In the genomic region with DNA sequence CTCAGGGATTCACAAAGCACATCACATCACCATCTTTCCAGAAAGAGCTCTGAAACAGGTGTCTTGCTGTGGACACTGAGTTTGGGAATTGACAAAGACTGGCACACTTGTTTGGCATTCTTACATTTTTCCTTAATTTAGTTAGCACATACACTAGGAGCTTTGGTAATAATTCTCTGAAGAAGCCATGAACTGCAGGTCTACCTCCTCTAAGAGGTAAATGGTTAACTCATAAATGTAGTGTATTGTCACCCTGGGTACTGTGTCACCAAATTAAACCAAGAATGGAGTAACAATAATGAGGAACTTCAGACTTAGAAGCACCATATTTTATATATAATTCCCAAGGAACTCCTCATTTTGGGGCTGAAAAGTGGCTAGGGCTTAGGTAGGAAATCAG, we compare ENCODE assay signal across 23 cellular contexts. TPM values are rescaled to one million over a fixed set of nuclear protein-coding genes. Genes with fewer than 3 reads are reported as not detected.
DNase-seq lines count a peak whose midpoint lies in the region; ATAC-seq, FAIRE-seq and TF ChIP-seq lines count a peak whose summit lies in the region.
"Had no signal": no experiment of that assay in that cellular context is flagged by ENCODE, and none has a peak within 500 bp of the region (broad histone marks: within the 10 kb centered on the region; RNA-seq: fewer than 3 reads in every experiment).

No MANE protein-coding gene starts in this region.

- CTCF ChIA-PET in HepG2 (lab: Yijun Ruan, JAX; ENCODE audit: low intra/inter-chr PET ratio, low total read pairs) (interaction anchor here (1.4 kb wide), 1 partner anchor 33 kb away, joined by 3 read pairs; no protein-coding TSS in a partner anchor), SK-N-SH (lab: Yijun Ruan, JAX) (interaction anchor here (0.7 kb wide), 1 partner anchor 224 kb away, joined by 3 read pairs; no protein-coding TSS in a partner anchor)
- CTCF ChIA-PET in activated CD8-positive, alpha-beta T cell treated with anti-CD3 and anti-CD28 coated beads for 36 hours (lab: Charles Lee) = no interaction called here

- DNase-seq in colonic mucosa (no peak), HepG2 (ENCODE audit: low spot score) (no peak), psoas muscle (no peak), tibial nerve (ENCODE audit: low spot score in 2 of 2) (no peak), ureter (ENCODE audit: low spot score) (no peak), SK-N-SH (no peak)
- no peak for DNase-seq in activated CD8-positive, alpha-beta T cell treated with anti-CD3 and anti-CD28 coated beads for 36 hours
- DNase-seq: CD4-positive, alpha-beta T cell; COR-L47; DND-41; NCI-H1105; NCI-H146; NCI-H2029 treated with DMSO at 0.1 percent for 48 hours; NCI-H226; NCI-H510A treated with DMSO at 0.1 percent for 48 hours; NCI-H748 treated with DMSO at 0.1 percent for 48 hours; PC-9; SHP77 treated with DMSO at 0.1 percent for 48 hours had no signal

- TF ChIP-seq POLR2A in HepG2 (IDR thresholded peaks at IDR 0.05; ENCODE audit: insufficient read depth in 1 of 2, low read depth in 2 of 2, low read length in 2 of 2) (no peak), tibial nerve (IDR thresholded peaks at IDR 0.05) (no peak)

- no peak overlapping the region for H2AFZ ChIP-seq in HepG2 (ENCODE audit: low read length)
- no peak overlapping the region for H2AFZ ChIP-seq in SK-N-SH (ENCODE audit: low read depth)
- H2AFZ ChIP-seq: PC-9 had no signal

- no peaks in the 10 kb centered on the region for H3F3A ChIP-seq in SK-N-SH (replicated peaks; ENCODE audit: insufficient read depth)

- BruUV-seq in HepG2 (replicated peaks; lab: Mats Ljungman, UMichigan) = no TSS peak

- H3K9me3 ChIP-seq in colonic mucosa = no peaks in the 10 kb centered on the region
- no peaks in the 10 kb centered on the region for H3K9me3 ChIP-seq in HepG2 (ENCODE audit: low read length)
- H3K9me3 ChIP-seq in psoas muscle = no peaks in the 10 kb centered on the region
- H3K9me3 ChIP-seq in tibial nerve = no peaks in the 10 kb centered on the region
- H3K9me3 ChIP-seq in SK-N-SH = no peaks in the 10 kb centered on the region

- H3K9ac ChIP-seq in colonic mucosa (ENCODE audit: low read depth in 2 of 2, low read length in 2 of 2) = no peak overlapping the region
- H3K9ac ChIP-seq in HepG2 (ENCODE audit: insufficient read depth, low read depth, low read length) = no peak overlapping the region
- H3K9ac ChIP-seq in SK-N-SH = no peak overlapping the region

- no peak for FAIRE-seq in HepG2 (lab: Jason Lieb, UNC)
- FAIRE-seq: GM12891, H1 had no signal

- no peak overlapping the region for H3K4me3 Mint-ChIP-seq in activated CD8-positive, alpha-beta T cell treated with anti-CD3 and anti-CD28 coated beads for 36 hours
- H3K4me3 Mint-ChIP-seq: CD4-positive, alpha-beta T cell; IgD-negative memory B cell had no signal

- in situ Hi-C loops in HepG2 (cut with HindIII; ENCODE audit: extremely low pct_ligation_motif_present, low pct_unique_long_range_greater_than_20kb) = no loop called here

- H3K27me3 ChIP-seq in colonic mucosa (no peaks in the 10 kb centered on the region), HepG2 (ENCODE audit: control insufficient read depth in 1 of 2, insufficient read depth in 2 of 2, low read length in 2 of 2) (no peaks in the 10 kb centered on the region), psoas muscle (ENCODE audit: insufficient read depth in 3 of 3, low read length in 2 of 3) (no peaks in the 10 kb centered on the region), tibial nerve (no peaks in the 10 kb centered on the region), SK-N-SH (ENCODE audit: insufficient read depth) (no peaks in the 10 kb centered on the region)

- H3K27ac ChIP-seq in colonic mucosa (peak overlapping the region; percentile 74), HepG2 (ENCODE audit: extremely low read length, insufficient read depth, low read length) (peak overlapping the region; percentile 23), psoas muscle (peak overlapping the region; percentile 92), tibial nerve (no peak overlapping the region), SK-N-SH (ENCODE audit: low read depth in 2 of 2, low read length in 1 of 2) (no peak overlapping the region)
- H3K27ac ChIP-seq: PC-9 had no signal

- H3K36me3 ChIP-seq in colonic mucosa (peaks cover 7% of the 10 kb centered on the region), HepG2 (replicated peaks in 1 of 2; ENCODE audit: control insufficient read depth in 1 of 2, insufficient read depth in 2 of 2, low read length in 2 of 2) (peaks cover 20 to 45% of the 10 kb centered on the region in 2 experiments), psoas muscle (ENCODE audit: insufficient read depth in 1 of 2, low read depth in 1 of 2) (peaks cover 5 to 42% of the 10 kb centered on the region in 2 donors), tibial nerve (peaks cover 0 to 89% (median 0%) of the 10 kb centered on the region in 3 donors), SK-N-SH (replicated peaks in 1 of 2; ENCODE audit: control insufficient read depth in 1 of 2, insufficient read depth in 2 of 2, low read length in 1 of 2) (peaks cover 44 to 66% of the 10 kb centered on the region in 2 experiments)

- no peaks in the 10 kb centered on the region for H3K27me3 Mint-ChIP-seq in activated CD8-positive, alpha-beta T cell treated with anti-CD3 and anti-CD28 coated beads for 36 hours
- H3K27me3 Mint-ChIP-seq: CD4-positive, alpha-beta T cell; IgD-negative memory B cell had no signal

- no peak for TF ChIP-seq CTCF in colonic mucosa (IDR thresholded peaks at IDR 0.05)
- no peak for TF ChIP-seq CTCF in HepG2 (CRISPR knock-in tag; IDR thresholded peaks at IDR 0.05)
- TF ChIP-seq CTCF in psoas muscle (IDR thresholded peaks at IDR 0.05) = no peak
- TF ChIP-seq CTCF in tibial nerve (IDR thresholded peaks at IDR 0.05) = no peak
- TF ChIP-seq CTCF in activated CD8-positive, alpha-beta T cell treated with anti-CD3 and anti-CD28 coated beads for 36 hours (IDR thresholded peaks at IDR 0.05) = no peak
- TF ChIP-seq CTCF in SK-N-SH (IDR thresholded peaks at IDR 0.05) = no peak

- peaks cover 31% of the 10 kb centered on the region for H3K36me3 Mint-ChIP-seq in activated CD8-positive, alpha-beta T cell treated with anti-CD3 and anti-CD28 coated beads for 36 hours (ENCODE audit: low read depth)

- intact Hi-C loops in colonic mucosa (cut with DNase I) (no loop called here), HepG2 (cut with micrococcal nuclease; ENCODE audit: unreplicated experiment) (no loop called here), psoas muscle (cut with DNase I) (no loop called here)
- intact Hi-C loops in activated CD8-positive, alpha-beta T cell treated with anti-CD3 and anti-CD28 coated beads for 36 hours (cut with micrococcal nuclease) = no loop called here

- H3K4me1 ChIP-seq in colonic mucosa (peaks cover 17% of the 10 kb centered on the region), HepG2 (ENCODE audit: insufficient read depth, low read length) (peaks cover 50% of the 10 kb centered on the region), psoas muscle (peaks cover 59% of the 10 kb centered on the region), tibial nerve (peaks cover 0 to 4% (median 0%) of the 10 kb centered on the region in 4 donors), SK-N-SH (ENCODE audit: control insufficient read depth in 1 of 2, insufficient read depth in 2 of 2, low read depth in 1 of 2, low read length in 1 of 2) (0 out of 4 replicates have a peak, but pooled peaks cover 0 to 4% of the 10 kb centered on the region in 2 experiments)

- POLR2A ChIA-PET in HepG2 (lab: Yijun Ruan, JAX) = no interaction called here
- POLR2A ChIA-PET in activated CD8-positive, alpha-beta T cell treated with anti-CD3 and anti-CD28 coated beads for 36 hours (lab: Charles Lee) = no interaction called here
- POLR2A ChIA-PET in SK-N-SH (lab: Yijun Ruan, JAX) = no interaction called here

- no peak overlapping the region for H3K4me2 ChIP-seq in HepG2 (ENCODE audit: low read depth, low read length)
- no peak overlapping the region for H3K4me2 ChIP-seq in SK-N-SH
- H3K4me2 ChIP-seq: PC-9 had no signal

- H3K9me2 ChIP-seq in SK-N-SH = no peaks in the 10 kb centered on the region

- H3K4me3 ChIP-seq in colonic mucosa (no peak overlapping the region), HepG2 (replicated peaks in 1 of 3; ENCODE audit: insufficient read depth in 1 of 3, low read depth in 2 of 3, low read length in 3 of 3) (no peak overlapping the region), psoas muscle (peak overlapping the region; percentile 67), tibial nerve (no peak overlapping the region), SK-N-SH (ENCODE audit: low read depth in 2 of 2, low read length in 1 of 2) (no peak overlapping the region)
- H3K4me3 ChIP-seq: PC-9 had no signal

- no peaks in the 10 kb centered on the region for H4K20me1 ChIP-seq in HepG2 (ENCODE audit: insufficient read depth, low read length)
- H4K20me1 ChIP-seq in SK-N-SH (ENCODE audit: insufficient read depth) = no peaks in the 10 kb centered on the region

- TF ChIP-seq RAD21 in HepG2 (CRISPR knock-in tag; IDR thresholded peaks at IDR 0.05) (no peak), SK-N-SH (IDR thresholded peaks at IDR 0.05; ENCODE audit: low read length) (no peak)

- no peak overlapping the region for H3K27ac Mint-ChIP-seq in activated CD8-positive, alpha-beta T cell treated with anti-CD3 and anti-CD28 coated beads for 36 hours
- H3K27ac Mint-ChIP-seq: CD4-positive, alpha-beta T cell; IgD-negative memory B cell had no signal

- ATAC-seq in HepG2 (no peak), psoas muscle (no peak)
- no peak for ATAC-seq in activated CD8-positive, alpha-beta T cell treated with anti-CD3 and anti-CD28 coated beads for 36 hours

- H3K79me2 ChIP-seq in HepG2 (ENCODE audit: insufficient read depth, low read length) (no peaks in the 10 kb centered on the region), SK-N-SH (ENCODE audit: insufficient read depth) (no peaks in the 10 kb centered on the region)

- peaks cover 5% of the 10 kb centered on the region for H3K4me1 Mint-ChIP-seq in activated CD8-positive, alpha-beta T cell treated with anti-CD3 and anti-CD28 coated beads for 36 hours (ENCODE audit: low read depth)

- TF ChIP-seq EP300 in HepG2 (IDR thresholded peaks at IDR 0.05; ENCODE audit: low read depth in 2 of 2, low read length in 2 of 2) (no peak), HepG2 (CRISPR knock-in tag; IDR thresholded peaks at IDR 0.05; ENCODE audit: borderline replicate concordance) (no peak), tibial nerve (IDR thresholded peaks at IDR 0.05) (no peak), SK-N-SH (IDR thresholded peaks at IDR 0.05; ENCODE audit: borderline replicate concordance in 1 of 2, low read depth in 1 of 2, low read length in 1 of 2) (no peak)

- H3K9me3 Mint-ChIP-seq in activated CD8-positive, alpha-beta T cell treated with anti-CD3 and anti-CD28 coated beads for 36 hours = no peaks in the 10 kb centered on the region
- H3K9me3 Mint-ChIP-seq: CD4-positive, alpha-beta T cell; IgD-negative memory B cell had no signal

RNA-seq across cellular contexts. Expression of gene EIF4E2, which starts 22.6 kb away (rescaled TPM):
- total RNA-seq in colonic mucosa = 100 to 1,000 TPM in 1 of 2 donors, 10 to 100 TPM in 1; 99.5 to 109 TPM
- 101 and 128 TPM in 2 replicates for total RNA-seq in HepG2 (2016; rRNA removed; fragmentation: Illumina TruSeq; extraction: Trizol)
- total RNA-seq in HepG2 (2016; cell fraction: cytosol; rRNA removed; fragmentation: Illumina TruSeq; extraction: Trizol; ENCODE audit: low read depth) = 29.6 and 31.9 TPM in 2 replicates
- 108 and 125 TPM in 2 replicates for total RNA-seq in HepG2 (2016; cell fraction: insoluble cytoplasmic fraction; rRNA removed; fragmentation: Illumina TruSeq; extraction: Trizol)
- total RNA-seq in HepG2 (2016; cell fraction: membrane; rRNA removed; fragmentation: Illumina TruSeq; extraction: Trizol) = 48.3 and 55.2 TPM in 2 replicates
- total RNA-seq in HepG2 (2016; cell fraction: nucleus; rRNA removed; fragmentation: Illumina TruSeq; extraction: Trizol) = 54.3 and 63.2 TPM in 2 replicates
- 25.0 and 30.3 TPM in 2 replicates for polyA plus RNA-seq in HepG2 (2011; rRNA removed)
- 27.2 and 34.2 TPM in 2 replicates for polyA plus RNA-seq in HepG2 (2011; cell fraction: cytosol; rRNA removed)
- 33.9 and 49.1 TPM in 2 replicates for polyA plus RNA-seq in HepG2 (2011; cell fraction: nucleus; rRNA removed)
- polyA plus RNA-seq in HepG2 (2012) = 68.3 and 79.6 TPM in 2 replicates
- polyA plus RNA-seq in HepG2 (2016; cell fraction: cytosol; fragmentation: Illumina TruSeq; extraction: Trizol; ENCODE audit: low read depth) = 33.6 and 34.9 TPM in 2 replicates
- 140 and 153 TPM in 2 replicates for polyA plus RNA-seq in HepG2 (2016; cell fraction: insoluble cytoplasmic fraction; fragmentation: Illumina TruSeq; extraction: Trizol; ENCODE audit: low read depth)
- 39.6 and 46.6 TPM in 2 replicates for polyA plus RNA-seq in HepG2 (2016; cell fraction: membrane; fragmentation: Illumina TruSeq; extraction: Trizol; ENCODE audit: low read depth)
- 78.2 and 79.4 TPM in 2 replicates for polyA plus RNA-seq in HepG2 (2016; cell fraction: nucleus; fragmentation: Illumina TruSeq; extraction: Trizol; ENCODE audit: insufficient read depth, low read depth)
- 14.0 and 21.7 TPM in 2 replicates for polyA minus RNA-seq in HepG2 (2011; rRNA and poly(A)+ RNA removed; ENCODE audit: low replicate concordance)
- 12.3 and 14.2 TPM in 2 replicates for polyA minus RNA-seq in HepG2 (2011; cell fraction: cytosol; rRNA and poly(A)+ RNA removed)
- polyA minus RNA-seq in HepG2 (2011; cell fraction: nucleus; rRNA and poly(A)+ RNA removed) = 73.8 and 82.7 TPM in 2 replicates
- total RNA-seq in psoas muscle = 100 to 1,000 TPM in 1 of 4 donors, 10 to 100 TPM in 3; 76.1 to 136 (median 88.4) TPM
- polyA plus RNA-seq in psoas muscle = 10 to 100 TPM; 39.6 to 85.2 (median 67.4) TPM
- 10 to 100 TPM; 23.8 to 38.5 (median 27.8) TPM for total RNA-seq in tibial nerve
- 10 to 100 TPM; 49.2 to 50.4 TPM for total RNA-seq in activated CD8-positive, alpha-beta T cell treated with anti-CD3 and anti-CD28 coated beads for 36 hours
- 49.1 TPM for total RNA-seq in ureter
- 27.6 and 29.1 TPM in 2 replicates for polyA plus RNA-seq in SK-N-SH (2012; rRNA removed)
- polyA plus RNA-seq in SK-N-SH (2012; cell fraction: cytosol; rRNA removed) = 51.9 and 54.2 TPM in 2 replicates
- 37.0 and 55.6 TPM in 2 replicates for polyA plus RNA-seq in SK-N-SH (2012; cell fraction: nucleus; rRNA removed)

RNA-seq across cellular contexts. Expression of gene TIGD1, which starts 22.7 kb away (rescaled TPM):
- total RNA-seq in colonic mucosa (1 to 10 TPM; 3.0 to 4.4 TPM), HepG2 (2016; rRNA removed; fragmentation: Illumina TruSeq; extraction: Trizol) (4.3 and 9.5 TPM in 2 replicates), psoas muscle (1 to 10 TPM; 2.3 to 4.9 (median 3.7) TPM), tibial nerve (1 to 10 TPM; 2.4 to 5.3 (median 4.2) TPM), ureter (7.9 TPM)
- 2.2 and 3.3 TPM in 2 replicates for total RNA-seq in HepG2 (2016; cell fraction: cytosol; rRNA removed; fragmentation: Illumina TruSeq; extraction: Trizol; ENCODE audit: low read depth)
- total RNA-seq in HepG2 (2016; cell fraction: insoluble cytoplasmic fraction; rRNA removed; fragmentation: Illumina TruSeq; extraction: Trizol) = 3.3 and 9.6 TPM in 2 replicates
- total RNA-seq in HepG2 (2016; cell fraction: membrane; rRNA removed; fragmentation: Illumina TruSeq; extraction: Trizol) = 3.5 and 3.7 TPM in 2 replicates
- total RNA-seq in HepG2 (2016; cell fraction: nucleus; rRNA removed; fragmentation: Illumina TruSeq; extraction: Trizol) = 21.5 and 23.5 TPM in 2 replicates
- polyA plus RNA-seq in HepG2 (2011; rRNA removed) (3.5 and 4.1 TPM in 2 replicates), psoas muscle (1 to 10 TPM; 2.6 to 6.8 (median 6.4) TPM), SK-N-SH (2012; rRNA removed) (4.6 and 7.0 TPM in 2 replicates)
- 1.5 and 2.4 TPM in 2 replicates for polyA plus RNA-seq in HepG2 (2011; cell fraction: cytosol; rRNA removed)
- 9.8 and 13.9 TPM in 2 replicates for polyA plus RNA-seq in HepG2 (2011; cell fraction: nucleus; rRNA removed)
- 3.0 and 5.2 TPM in 2 replicates for polyA plus RNA-seq in HepG2 (2012)
- 0.81 and 0.84 TPM in 2 replicates for polyA plus RNA-seq in HepG2 (2016; cell fraction: cytosol; fragmentation: Illumina TruSeq; extraction: Trizol; ENCODE audit: low read depth)
- polyA plus RNA-seq in HepG2 (2016; cell fraction: insoluble cytoplasmic fraction; fragmentation: Illumina TruSeq; extraction: Trizol; ENCODE audit: low read depth) = 2.8 and 3.7 TPM in 2 replicates
- 1.3 and 1.4 TPM in 2 replicates for polyA plus RNA-seq in HepG2 (2016; cell fraction: membrane; fragmentation: Illumina TruSeq; extraction: Trizol; ENCODE audit: low read depth)
- polyA plus RNA-seq in HepG2 (2016; cell fraction: nucleus; fragmentation: Illumina TruSeq; extraction: Trizol; ENCODE audit: insufficient read depth, low read depth) = 10.9 and 11.9 TPM in 2 replicates
- 4.3 and 8.7 TPM in 2 replicates for polyA minus RNA-seq in HepG2 (2011; rRNA and poly(A)+ RNA removed; ENCODE audit: low replicate concordance)
- polyA minus RNA-seq in HepG2 (2011; cell fraction: cytosol; rRNA and poly(A)+ RNA removed) = 1.8 and 2.4 TPM in 2 replicates
- 59.7 and 61.4 TPM in 2 replicates for polyA minus RNA-seq in HepG2 (2011; cell fraction: nucleus; rRNA and poly(A)+ RNA removed)
- total RNA-seq in activated CD8-positive, alpha-beta T cell treated with anti-CD3 and anti-CD28 coated beads for 36 hours = 1 to 10 TPM; 8.3 to 8.7 TPM
- 5.5 and 6.1 TPM in 2 replicates for polyA plus RNA-seq in SK-N-SH (2012; cell fraction: cytosol; rRNA removed)
- 9.0 and 11.7 TPM in 2 replicates for polyA plus RNA-seq in SK-N-SH (2012; cell fraction: nucleus; rRNA removed)

RNA-seq across cellular contexts. Expression of gene CHRNG, which starts 33.5 kb away (rescaled TPM):
- not detected for total RNA-seq in colonic mucosa
- not detected in 2 replicates for total RNA-seq in HepG2 (2016; rRNA removed; fragmentation: Illumina TruSeq; extraction: Trizol)
- total RNA-seq in HepG2 (2016; cell fraction: cytosol; rRNA removed; fragmentation: Illumina TruSeq; extraction: Trizol; ENCODE audit: low read depth) = not detected in 2 replicates
- total RNA-seq in HepG2 (2016; cell fraction: insoluble cytoplasmic fraction; rRNA removed; fragmentation: Illumina TruSeq; extraction: Trizol) = not detected in 2 replicates
- total RNA-seq in HepG2 (2016; cell fraction: membrane; rRNA removed; fragmentation: Illumina TruSeq; extraction: Trizol) = not detected in 2 replicates
- not detected in 2 replicates for total RNA-seq in HepG2 (2016; cell fraction: nucleus; rRNA removed; fragmentation: Illumina TruSeq; extraction: Trizol)
- polyA plus RNA-seq in HepG2 (2011; rRNA removed) = not detected in 2 replicates
- polyA plus RNA-seq in HepG2 (2011; cell fraction: cytosol; rRNA removed) = not detected in 2 replicates
- polyA plus RNA-seq in HepG2 (2011; cell fraction: nucleus; rRNA removed) = not detected in 2 replicates
- 0.05 and 0.21 TPM in 2 replicates for polyA plus RNA-seq in HepG2 (2012)
- not detected in 2 replicates for polyA plus RNA-seq in HepG2 (2016; cell fraction: cytosol; fragmentation: Illumina TruSeq; extraction: Trizol; ENCODE audit: low read depth)
- polyA plus RNA-seq in HepG2 (2016; cell fraction: insoluble cytoplasmic fraction; fragmentation: Illumina TruSeq; extraction: Trizol; ENCODE audit: low read depth) = not detected in 2 replicates
- not detected in 2 replicates for polyA plus RNA-seq in HepG2 (2016; cell fraction: membrane; fragmentation: Illumina TruSeq; extraction: Trizol; ENCODE audit: low read depth)
- polyA plus RNA-seq in HepG2 (2016; cell fraction: nucleus; fragmentation: Illumina TruSeq; extraction: Trizol; ENCODE audit: insufficient read depth, low read depth) = not detected in 2 replicates
- polyA minus RNA-seq in HepG2 (2011; rRNA and poly(A)+ RNA removed; ENCODE audit: low replicate concordance) = not detected in 2 replicates
- not detected in 2 replicates for polyA minus RNA-seq in HepG2 (2011; cell fraction: cytosol; rRNA and poly(A)+ RNA removed)
- not detected in 2 replicates for polyA minus RNA-seq in HepG2 (2011; cell fraction: nucleus; rRNA and poly(A)+ RNA removed)
- total RNA-seq in psoas muscle = 10 to 100 TPM in 2 of 4 donors, 1 to 10 TPM in 2; 2.9 to 94.1 (median 17.2) TPM
- polyA plus RNA-seq in psoas muscle = 1 to 10 TPM in 2 of 3 donors, under 1 TPM in 1; 0.68 to 7.3 (median 1.5) TPM
- not detected for total RNA-seq in tibial nerve
- not detected for total RNA-seq in activated CD8-positive, alpha-beta T cell treated with anti-CD3 and anti-CD28 coated beads for 36 hours
- not detected for total RNA-seq in ureter
- polyA plus RNA-seq in SK-N-SH (2012; rRNA removed) = not detected in 2 replicates
- polyA plus RNA-seq in SK-N-SH (2012; cell fraction: cytosol; rRNA removed) = not detected in 2 replicates
- not detected in 2 replicates for polyA plus RNA-seq in SK-N-SH (2012; cell fraction: nucleus; rRNA removed)
- total RNA-seq: A673; CD4-positive, alpha-beta T cell; H1; PC-9 had no signal
- polyA plus RNA-seq: BJ, IgD-negative memory B cell had no signal

RNA-seq across cellular contexts. Expression of gene CHRND, which starts 47.1 kb away (rescaled TPM):
- not detected for total RNA-seq in colonic mucosa
- total RNA-seq in HepG2 (2016; rRNA removed; fragmentation: Illumina TruSeq; extraction: Trizol) = 0.10 TPM in 1 of 2 replicates, not detected in the other
- total RNA-seq in HepG2 (2016; cell fraction: cytosol; rRNA removed; fragmentation: Illumina TruSeq; extraction: Trizol; ENCODE audit: low read depth) = not detected in 2 replicates
- total RNA-seq in HepG2 (2016; cell fraction: insoluble cytoplasmic fraction; rRNA removed; fragmentation: Illumina TruSeq; extraction: Trizol) = not detected in 2 replicates
- total RNA-seq in HepG2 (2016; cell fraction: membrane; rRNA removed; fragmentation: Illumina TruSeq; extraction: Trizol) = 0.07 and 0.25 TPM in 2 replicates
- total RNA-seq in HepG2 (2016; cell fraction: nucleus; rRNA removed; fragmentation: Illumina TruSeq; extraction: Trizol) = not detected in 2 replicates
- 0.13 and 0.18 TPM in 2 replicates for polyA plus RNA-seq in HepG2 (2011; rRNA removed)
- 0.08 and 0.14 TPM in 2 replicates for polyA plus RNA-seq in HepG2 (2011; cell fraction: cytosol; rRNA removed)
- polyA plus RNA-seq in HepG2 (2011; cell fraction: nucleus; rRNA removed) = 0.12 and 0.24 TPM in 2 replicates
- 0.13 and 0.32 TPM in 2 replicates for polyA plus RNA-seq in HepG2 (2012)
- 0.10 and 0.12 TPM in 2 replicates for polyA plus RNA-seq in HepG2 (2016; cell fraction: cytosol; fragmentation: Illumina TruSeq; extraction: Trizol; ENCODE audit: low read depth)
- not detected in 2 replicates for polyA plus RNA-seq in HepG2 (2016; cell fraction: insoluble cytoplasmic fraction; fragmentation: Illumina TruSeq; extraction: Trizol; ENCODE audit: low read depth)
- 0.11 and 0.52 TPM in 2 replicates for polyA plus RNA-seq in HepG2 (2016; cell fraction: membrane; fragmentation: Illumina TruSeq; extraction: Trizol; ENCODE audit: low read depth)
- polyA plus RNA-seq in HepG2 (2016; cell fraction: nucleus; fragmentation: Illumina TruSeq; extraction: Trizol; ENCODE audit: insufficient read depth, low read depth) = 0.26 TPM in 1 of 2 replicates, not detected in the other
- 0.28 TPM in 1 of 2 replicates, not detected in the other for polyA minus RNA-seq in HepG2 (2011; rRNA and poly(A)+ RNA removed; ENCODE audit: low replicate concordance)
- not detected in 2 replicates for polyA minus RNA-seq in HepG2 (2011; cell fraction: cytosol; rRNA and poly(A)+ RNA removed)
- not detected in 2 replicates for polyA minus RNA-seq in HepG2 (2011; cell fraction: nucleus; rRNA and poly(A)+ RNA removed)
- 100 to 1,000 TPM in 2 of 4 donors, 10 to 100 TPM in 2; 58.8 to 300 (median 97.7) TPM for total RNA-seq in psoas muscle
- polyA plus RNA-seq in psoas muscle = 10 to 100 TPM in 2 of 3 donors, 1 to 10 TPM in 1; 6.5 to 13.5 (median 12.5) TPM
- total RNA-seq in tibial nerve = not detected
- total RNA-seq in activated CD8-positive, alpha-beta T cell treated with anti-CD3 and anti-CD28 coated beads for 36 hours = not detected
- total RNA-seq in ureter = not detected
- 0.12 TPM in 1 of 2 replicates, not detected in the other for polyA plus RNA-seq in SK-N-SH (2012; rRNA removed)
- not detected in 2 replicates for polyA plus RNA-seq in SK-N-SH (2012; cell fraction: cytosol; rRNA removed)
- 0.06 TPM in 1 of 2 replicates, not detected in the other for polyA plus RNA-seq in SK-N-SH (2012; cell fraction: nucleus; rRNA removed)
- total RNA-seq: A673; CD4-positive, alpha-beta T cell; H1; PC-9 had no signal
- polyA plus RNA-seq: BJ, IgD-negative memory B cell had no signal

RNA-seq across cellular contexts. Expression of gene PRSS56, which starts 52.9 kb away (rescaled TPM):
- total RNA-seq in colonic mucosa = not detected
- total RNA-seq in HepG2 (2016; rRNA removed; fragmentation: Illumina TruSeq; extraction: Trizol) = not detected in 2 replicates
- total RNA-seq in HepG2 (2016; cell fraction: cytosol; rRNA removed; fragmentation: Illumina TruSeq; extraction: Trizol; ENCODE audit: low read depth) = not detected in 2 replicates
- 0.09 TPM in 1 of 2 replicates, not detected in the other for total RNA-seq in HepG2 (2016; cell fraction: insoluble cytoplasmic fraction; rRNA removed; fragmentation: Illumina TruSeq; extraction: Trizol)
- not detected in 2 replicates for total RNA-seq in HepG2 (2016; cell fraction: membrane; rRNA removed; fragmentation: Illumina TruSeq; extraction: Trizol)
- total RNA-seq in HepG2 (2016; cell fraction: nucleus; rRNA removed; fragmentation: Illumina TruSeq; extraction: Trizol) = not detected in 2 replicates
- not detected in 2 replicates for polyA plus RNA-seq in HepG2 (2011; rRNA removed)
- not detected in 2 replicates for polyA plus RNA-seq in HepG2 (2011; cell fraction: cytosol; rRNA removed)
- polyA plus RNA-seq in HepG2 (2011; cell fraction: nucleus; rRNA removed) = not detected in 2 replicates
- polyA plus RNA-seq in HepG2 (2012) = not detected in 2 replicates
- not detected in 2 replicates for polyA plus RNA-seq in HepG2 (2016; cell fraction: cytosol; fragmentation: Illumina TruSeq; extraction: Trizol; ENCODE audit: low read depth)
- not detected in 2 replicates for polyA plus RNA-seq in HepG2 (2016; cell fraction: insoluble cytoplasmic fraction; fragmentation: Illumina TruSeq; extraction: Trizol; ENCODE audit: low read depth)
- polyA plus RNA-seq in HepG2 (2016; cell fraction: membrane; fragmentation: Illumina TruSeq; extraction: Trizol; ENCODE audit: low read depth) = not detected in 2 replicates
- not detected in 2 replicates for polyA plus RNA-seq in HepG2 (2016; cell fraction: nucleus; fragmentation: Illumina TruSeq; extraction: Trizol; ENCODE audit: insufficient read depth, low read depth)
- polyA minus RNA-seq in HepG2 (2011; rRNA and poly(A)+ RNA removed; ENCODE audit: low replicate concordance) = not detected in 2 replicates
- polyA minus RNA-seq in HepG2 (2011; cell fraction: cytosol; rRNA and poly(A)+ RNA removed) = not detected in 2 replicates
- not detected in 2 replicates for polyA minus RNA-seq in HepG2 (2011; cell fraction: nucleus; rRNA and poly(A)+ RNA removed)
- 1 to 10 TPM; 2.0 to 5.0 (median 2.9) TPM for total RNA-seq in psoas muscle
- polyA plus RNA-seq in psoas muscle = 1 to 10 TPM in 2 of 3 donors, under 1 TPM in 1; 0.82 to 3.2 (median 1.8) TPM
- total RNA-seq in tibial nerve = not detected
- not detected for total RNA-seq in activated CD8-positive, alpha-beta T cell treated with anti-CD3 and anti-CD28 coated beads for 36 hours
- total RNA-seq in ureter = not detected
- polyA plus RNA-seq in SK-N-SH (2012; rRNA removed) = not detected in 2 replicates
- not detected in 2 replicates for polyA plus RNA-seq in SK-N-SH (2012; cell fraction: cytosol; rRNA removed)
- polyA plus RNA-seq in SK-N-SH (2012; cell fraction: nucleus; rRNA removed) = not detected in 2 replicates
- total RNA-seq: A673; CD4-positive, alpha-beta T cell; H1; PC-9 had no signal
- polyA plus RNA-seq: BJ, IgD-negative memory B cell had no signal

Comparison
In these comparisons a context has a peak if more than half of its experiments do, and no peak if none do; other contexts are left out.
1. H3K27ac ChIP-seq: peak in colonic mucosa (single experiment), HepG2 (single experiment) and psoas muscle (single experiment); none in tibial nerve (0 of 4) and SK-N-SH (0 of 2).